24 cellular contexts compared by ENCODE assay signal in genomic region chr3:177657243-177657642, GRCh38.
A peak's percentile ranks its signal among the peaks of the same experiment; 100 is the strongest.
DNase-seq lines count a peak whose midpoint lies in the region; ATAC-seq and TF ChIP-seq lines count a peak whose summit lies in the region.
"Had no signal": no experiment of that assay in that cellular context is flagged by ENCODE, and none has a peak within 500 bp of the region (broad histone marks: within the 10 kb centered on the region; RNA-seq: fewer than 3 reads in every experiment).

No MANE protein-coding gene starts in this region.

- H3K27ac ChIP-seq in RWPE2 (ENCODE audit: poor library complexity, severe bottlenecking) (no peak overlapping the region), left lung (no peak overlapping the region)
- H3K27ac ChIP-seq in CD4-positive, alpha-beta T cell (ENCODE audit: low read depth, low read length): no peak overlapping the region
- H3K27ac ChIP-seq: heart right ventricle, vagina had no signal

- H3K9me2 ChIP-seq in Loucy (replicated peaks; ENCODE audit: low read depth, low read length): no peaks in the 10 kb centered on the region

- H3K4me3 ChIP-seq in BE2C (ENCODE audit: low read depth, low read length) (no peak overlapping the region), Loucy (ENCODE audit: low read length, poor library complexity, severe bottlenecking) (no peak overlapping the region), RWPE2 (ENCODE audit: severe bottlenecking) (no peak overlapping the region), left lung (no peak overlapping the region)
- H3K4me3 ChIP-seq: heart right ventricle, vagina had no signal

- H3K4me1 ChIP-seq in BE2C (peaks cover 13% of the 10 kb centered on the region), Loucy (ENCODE audit: insufficient read depth, low read length, poor library complexity, severe bottlenecking) (peaks cover 33% of the 10 kb centered on the region), RWPE2 (ENCODE audit: insufficient read depth, poor library complexity, severe bottlenecking) (peaks cover 7% of the 10 kb centered on the region), left lung (no peaks in the 10 kb centered on the region)

- H3K27me3 Mint-ChIP-seq in activated CD4-positive, alpha-beta T cell treated with anti-CD3 and anti-CD28 coated beads for 36 hours: no peaks in the 10 kb centered on the region
- no peaks in the 10 kb centered on the region for H3K27me3 Mint-ChIP-seq in CD4-positive, alpha-beta T cell
- H3K27me3 Mint-ChIP-seq: progenitor cell of endocrine pancreas had no signal

- H3K36me3 ChIP-seq in BE2C (no peaks in the 10 kb centered on the region), Loucy (ENCODE audit: insufficient read depth, low read length) (no peaks in the 10 kb centered on the region), RWPE2 (ENCODE audit: low read depth) (no peaks in the 10 kb centered on the region), left lung (no peaks in the 10 kb centered on the region)
- H3K36me3 ChIP-seq: heart right ventricle, vagina had no signal

- no peaks in the 10 kb centered on the region for H3K36me3 Mint-ChIP-seq in activated CD4-positive, alpha-beta T cell treated with anti-CD3 and anti-CD28 coated beads for 36 hours (ENCODE audit: low read depth)
- no peaks in the 10 kb centered on the region for H3K36me3 Mint-ChIP-seq in CD4-positive, alpha-beta T cell (ENCODE audit: low read depth)

- CTCF ChIA-PET in activated CD4-positive, alpha-beta T cell treated with anti-CD3 and anti-CD28 coated beads for 36 hours (lab: Charles Lee): no interaction called here
- CTCF ChIA-PET in CD4-positive, alpha-beta T cell (lab: Charles Lee): no interaction called here

- no peaks in the 10 kb centered on the region for H4K20me1 ChIP-seq in Loucy (ENCODE audit: insufficient read depth, low read length, poor library complexity, severe bottlenecking)

- TF ChIP-seq CTCF in BE2C (IDR thresholded peaks at IDR 0.05; ENCODE audit: low read depth, low read length) (no peak), Loucy (conservative IDR thresholded peaks at IDR 0.05; ENCODE audit: low read length) (no peak), RWPE2 (IDR thresholded peaks at IDR 0.05; ENCODE audit: poor library complexity, severe bottlenecking) (no peak), left lung (IDR thresholded peaks at IDR 0.05) (no peak)
- no peak for TF ChIP-seq CTCF in CD4-positive, alpha-beta T cell (IDR thresholded peaks at IDR 0.05)

- intact Hi-C loops in left lung (cut with DNase I): no loop called here
- intact Hi-C loops in activated CD4-positive, alpha-beta T cell treated with anti-CD3 and anti-CD28 coated beads for 36 hours (cut with DNase I, micrococcal nuclease): no loop called here
- intact Hi-C loops in CD4-positive, alpha-beta T cell (cut with DNase I, micrococcal nuclease): loop anchor here in 1 of 2 experiments (10.0 kb wide), 1 partner anchor 472 kb away; no protein-coding TSS in a partner anchor

- H3K27me3 ChIP-seq in BE2C: no peaks in the 10 kb centered on the region
- H3K27me3 ChIP-seq in Loucy (ENCODE audit: insufficient read depth, low read length, poor library complexity, severe bottlenecking): no peaks in the 10 kb centered on the region
- H3K27me3 ChIP-seq in RWPE2 (ENCODE audit: insufficient read depth, poor library complexity, severe bottlenecking): no peaks in the 10 kb centered on the region
- no peaks in the 10 kb centered on the region for H3K27me3 ChIP-seq in left lung
- no peaks in the 10 kb centered on the region for H3K27me3 ChIP-seq in CD4-positive, alpha-beta T cell (ENCODE audit: control insufficient read depth, insufficient read depth, low read length)
- H3K27me3 ChIP-seq: heart right ventricle, vagina had no signal

- peaks cover 4% of the 10 kb centered on the region for H3K9me3 Mint-ChIP-seq in activated CD4-positive, alpha-beta T cell treated with anti-CD3 and anti-CD28 coated beads for 36 hours (ENCODE audit: low read depth)
- H3K9me3 Mint-ChIP-seq in CD4-positive, alpha-beta T cell: peaks cover 2% of the 10 kb centered on the region

- no peaks in the 10 kb centered on the region for H3F3A ChIP-seq in Loucy (ENCODE audit: low read depth)

- H2AFZ ChIP-seq in Loucy (ENCODE audit: low read length): peak overlapping the region; percentile 20; the same call in 1 of the 2 replicates

- H3K9me3 ChIP-seq in BE2C (no peaks in the 10 kb centered on the region), Loucy (ENCODE audit: insufficient read depth, low read depth, low read length) (0 out of 2 replicates have a peak, but pooled peaks cover 5% of the 10 kb centered on the region), RWPE2 (ENCODE audit: severe bottlenecking) (no peaks in the 10 kb centered on the region), left lung (no peaks in the 10 kb centered on the region)
- no peaks in the 10 kb centered on the region for H3K9me3 ChIP-seq in CD4-positive, alpha-beta T cell (ENCODE audit: control insufficient read depth, low read length)
- H3K9me3 ChIP-seq: vagina had no signal

- no peak overlapping the region for H3K4me2 ChIP-seq in Loucy (ENCODE audit: low read depth, low read length, poor library complexity, severe bottlenecking)

- ATAC-seq in RWPE2 (ENCODE audit: low read depth) (peak; percentile 64), left lung (peak; percentile 44), GM19023 (IDR thresholded peaks at IDR 0.05; ENCODE audit: unreplicated experiment) (no peak)
- no peak for ATAC-seq in activated CD4-positive, alpha-beta T cell treated with anti-CD3 and anti-CD28 coated beads for 36 hours
- ATAC-seq in CD4-positive, alpha-beta T cell (ENCODE audit: poor library complexity): no peak
- ATAC-seq: HepG2, left ventricle myocardium superior had no signal

- H3K4me3 Mint-ChIP-seq in activated CD4-positive, alpha-beta T cell treated with anti-CD3 and anti-CD28 coated beads for 36 hours: no peak overlapping the region
- no peak overlapping the region for H3K4me3 Mint-ChIP-seq in CD4-positive, alpha-beta T cell
- H3K4me3 Mint-ChIP-seq: neural crest cell had no signal

- DNase-seq in BE2C: peak; percentile 70
- no peak for DNase-seq in RWPE2 (ENCODE audit: low spot score)
- no peak for DNase-seq in left lung
- DNase-seq in putamen (ENCODE audit: low spot score): no peak
- DNase-seq in activated CD4-positive, alpha-beta T cell treated with anti-CD3 and anti-CD28 coated beads for 36 hours: no peak
- DNase-seq in CD4-positive, alpha-beta T cell: no peak
- DNase-seq: activated CD4-positive, alpha-beta T cell treated with anti-CD3 and anti-CD28 coated beads, Interleukin-2, amount 50 U/mL, for 4 hours; activated gamma-delta T cell; C1 segment of cervical spinal cord; Calu3; cortex of kidney; heart right ventricle; left ventricle myocardium superior; NCI-H1417; NCI-H446 treated with DMSO at 0.1 percent for 48 hours; NK-92 treated with Interleukin-12 subunit alpha and Interleukin-12 subunit beta, amount 100 ng/mL, for 24 hours; stimulated activated CD4-positive, alpha-beta T cell treated with anti-CD3 and anti-CD28 coated beads, Interleukin-1b, Interleukin-23, amount 100 ng/mL, for 48 hours; T-helper 9 cell had no signal

- H3K4me1 Mint-ChIP-seq in activated CD4-positive, alpha-beta T cell treated with anti-CD3 and anti-CD28 coated beads for 36 hours: no peaks in the 10 kb centered on the region
- no peaks in the 10 kb centered on the region for H3K4me1 Mint-ChIP-seq in CD4-positive, alpha-beta T cell (ENCODE audit: low read depth)

- no peak overlapping the region for H3K27ac Mint-ChIP-seq in activated CD4-positive, alpha-beta T cell treated with anti-CD3 and anti-CD28 coated beads for 36 hours
- no peak overlapping the region for H3K27ac Mint-ChIP-seq in CD4-positive, alpha-beta T cell
- H3K27ac Mint-ChIP-seq: progenitor cell of endocrine pancreas had no signal

- POLR2A ChIA-PET in activated CD4-positive, alpha-beta T cell treated with anti-CD3 and anti-CD28 coated beads for 36 hours (lab: Charles Lee): no interaction called here
- POLR2A ChIA-PET in CD4-positive, alpha-beta T cell (lab: Charles Lee): no interaction called here

- H3K79me2 ChIP-seq in Loucy (ENCODE audit: insufficient read depth, low read length): no peaks in the 10 kb centered on the region

- H3K9ac ChIP-seq in Loucy (ENCODE audit: low read depth, low read length, poor library complexity, severe bottlenecking): no peak overlapping the region

Comparison
In these comparisons a context has a peak if more than half of its experiments do, and no peak if none do; other contexts are left out.
1. ATAC-seq: peak in RWPE2 (single experiment) and left lung (single experiment); none in activated CD4-positive, alpha-beta T cell treated with anti-CD3 and anti-CD28 coated beads for 36 hours (single experiment), CD4-positive, alpha-beta T cell (single experiment) and GM19023 (single experiment).